26 cellular contexts compared by ENCODE assay signal in genomic region chr12:55979069-55979468, GRCh38. TPM values are rescaled to one million over a fixed set of nuclear protein-coding genes. Genes with fewer than 3 reads are reported as not detected.
"Had no signal": no experiment of that assay in that cellular context is flagged by ENCODE, and none has a peak within 500 bp of the region (broad histone marks: within the 10 kb centered on the region; RNA-seq: fewer than 3 reads in every experiment).

No MANE protein-coding gene starts in this region.

- H3K27ac Mint-ChIP-seq: memory B cell; neural progenitor cell; stimulated activated naive CD8-positive, alpha-beta T cell treated with anti-CD3 and anti-CD28 coated beads, Interleukin-15, Interleukin-2, amounts not matched to agents 100 ng/mL and 50 ng/mL, for 24 hours had no signal

- H3K4me3 ChIP-seq: colonic mucosa, gastrocnemius medialis, hepatocyte, neural progenitor cell, skin epidermis, thoracic aorta, upper lobe of left lung had no signal

- DNase-seq: activated CD4-positive, alpha-beta T cell treated with anti-CD3 and anti-CD28 coated beads for 48 hours; activated CD4-positive, alpha-beta T cell treated with anti-CD3 and anti-CD28 coated beads, Interleukin-2, amount 50 U/mL, for 48 hours; activated CD8-positive, alpha-beta memory T cell treated with anti-CD3 and anti-CD28 coated beads for 24 hours; activated gamma-delta T cell treated with Interleukin-2 at 50 U/mL for 16 hours; cerebellar nuclear complex; colonic mucosa; effector memory CD4-positive, alpha-beta T cell; erythroblast; gastrocnemius medialis; left cardiac atrium; naive thymus-derived CD8-positive, alpha-beta T cell; stimulated activated CD4-positive, alpha-beta T cell treated with anti-CD3 and anti-CD28 coated beads, Interleukin-12 subunit alpha, Interleukin-12 subunit beta, amount 100 ng/mL, for 4 hours; stimulated activated CD4-positive, alpha-beta T cell treated with anti-CD3 and anti-CD28 coated beads, Interleukin-4, amount 100 ng/mL, for 1 hour; T-helper 9 cell; upper lobe of left lung had no signal

- H3K27me3 Mint-ChIP-seq: activated naive CD4-positive, alpha-beta T cell treated with anti-CD3 and anti-CD28 coated beads, Interleukin-2, amount 50 U/mL, for 24 hours; memory B cell; naive thymus-derived CD8-positive, alpha-beta T cell; stimulated activated naive CD8-positive, alpha-beta T cell treated with anti-CD3 and anti-CD28 coated beads, Interleukin-15, Interleukin-2, amounts not matched to agents 100 ng/mL and 50 ng/mL, for 24 hours had no signal

- H3K4me3 Mint-ChIP-seq: activated naive CD4-positive, alpha-beta T cell treated with anti-CD3 and anti-CD28 coated beads, Interleukin-2, amount 50 U/mL, for 24 hours; memory B cell; naive thymus-derived CD8-positive, alpha-beta T cell; neural progenitor cell; stimulated activated naive CD8-positive, alpha-beta T cell treated with anti-CD3 and anti-CD28 coated beads, Interleukin-15, Interleukin-2, amounts not matched to agents 100 ng/mL and 50 ng/mL, for 24 hours had no signal

- H3K9me3 Mint-ChIP-seq: activated naive CD4-positive, alpha-beta T cell treated with anti-CD3 and anti-CD28 coated beads, Interleukin-2, amount 50 U/mL, for 24 hours; memory B cell; naive thymus-derived CD8-positive, alpha-beta T cell; neural progenitor cell; stimulated activated naive CD8-positive, alpha-beta T cell treated with anti-CD3 and anti-CD28 coated beads, Interleukin-15, Interleukin-2, amounts not matched to agents 100 ng/mL and 50 ng/mL, for 24 hours had no signal

- ATAC-seq: activated CD4-positive, CD25-positive, alpha-beta regulatory T cell treated with anti-CD3 and anti-CD28 coated beads, Interleukin-2, amount 50 U/mL, for 24 hours; gastrocnemius medialis; left cardiac atrium; naive thymus-derived CD8-positive, alpha-beta T cell; sciatic nerve had no signal

- H3K27ac ChIP-seq: colonic mucosa, gastrocnemius medialis, hepatocyte, neural progenitor cell, skin epidermis, thoracic aorta, VCaP had no signal

- H3K27me3 ChIP-seq: colonic mucosa, gastrocnemius medialis, hepatocyte, neural progenitor cell, upper lobe of left lung had no signal

- H3K36me3 ChIP-seq: neural progenitor cell had no signal

- H3K9me3 ChIP-seq: colonic mucosa, gastrocnemius medialis, thoracic aorta, upper lobe of left lung had no signal

RNA-seq across cellular contexts. Expression of gene PMEL, which starts 13.2 kb away (rescaled TPM):
- total RNA-seq: naive thymus-derived CD8-positive, alpha-beta T cell; T-helper 1 cell treated with Interleukin-12 subunit alpha and Interleukin-12 subunit beta and Interleukin-4 antibody, amounts not matched to agents 30 ng/mL and 1 ng/mL, for 36 hours had no signal
